In the genomic region with DNA sequence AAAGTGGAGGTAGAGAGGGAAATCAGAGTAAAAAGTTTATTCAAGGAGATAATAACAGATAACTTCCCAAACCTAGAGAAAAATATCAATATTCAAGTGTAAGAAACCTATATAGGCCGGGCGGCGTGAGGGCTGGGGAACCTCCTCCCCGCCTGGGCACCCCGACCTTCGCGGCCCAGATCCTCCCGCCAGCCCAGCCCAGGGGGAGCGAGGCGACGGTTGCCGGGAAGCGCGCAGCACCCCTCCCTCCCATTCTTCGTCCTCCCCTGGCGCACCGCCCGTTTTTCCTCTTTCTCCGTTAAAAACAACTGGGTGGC, we compare ENCODE assay signal across 10 cellular contexts. TPM values are rescaled to one million over a fixed set of nuclear protein-coding genes. Genes with fewer than 3 reads are reported as not detected.
A peak's percentile ranks its signal among the peaks of the same experiment; 100 is the strongest.
DNase-seq lines count a peak whose midpoint lies in the region; ATAC-seq lines count a peak whose summit lies in the region.
"Had no signal": no experiment of that assay in that cellular context is flagged by ENCODE, and none has a peak within 500 bp of the region (broad histone marks: within the 10 kb centered on the region; RNA-seq: fewer than 3 reads in every experiment).

No MANE protein-coding gene starts in this region.

- H3K4me3 ChIP-seq in HUES48 (ENCODE audit: low read depth, low read length): peak overlapping the region; percentile 89
- peak overlapping the region; percentile 60 for H3K4me3 ChIP-seq in iPS-11a (ENCODE audit: low read depth, low read length)
- peak overlapping the region; percentile 68 to 79 (median 75) for H3K4me3 ChIP-seq in skeletal muscle tissue (ENCODE audit: low read length in 3 of 3)

- H3K27ac ChIP-seq in HUES48 (ENCODE audit: low read depth, low read length) (peak overlapping the region; percentile 2), angular gyrus (ENCODE audit: low read depth, low read length) (peak overlapping the region; percentile 70), skeletal muscle tissue (ENCODE audit: low read depth, low read length) (no peak overlapping the region)

- H3K4me1 ChIP-seq in HUES48 (ENCODE audit: control insufficient read depth, insufficient read depth, low read length) (peaks cover 21% of the 10 kb centered on the region; the same call in 1 of the 2 replicates), skeletal muscle tissue (ENCODE audit: control insufficient read depth in 3 of 3, insufficient read depth in 3 of 3, low read length in 3 of 3) (peaks cover 7 to 13% (median 12%) of the 10 kb centered on the region in 3 donors)

- H3K9me3 ChIP-seq in HUES48 (ENCODE audit: control insufficient read depth, insufficient read depth, low read length) (peaks cover 4% of the 10 kb centered on the region; the same call in 1 of the 2 replicates), skeletal muscle tissue (ENCODE audit: control insufficient read depth in 3 of 3, low read length in 3 of 3) (no peaks in the 10 kb centered on the region)

- no peak for DNase-seq in cerebellar cortex (ENCODE audit: low spot score)
- DNase-seq in H4 (ENCODE audit: low spot score): no peak

- H3K9ac ChIP-seq in HUES48 (ENCODE audit: low read depth, low read length) (peak overlapping the region; percentile 74; the same call in 1 of the 2 replicates), skeletal muscle tissue (ENCODE audit: low read depth in 1 of 3, low read length in 3 of 3) (peak overlapping the region in 2 of 3 donors; percentile 65 to 79)

- H3K27me3 ChIP-seq in HUES48 (ENCODE audit: control insufficient read depth, insufficient read depth, low read length): peaks cover 30% of the 10 kb centered on the region
- H3K27me3 ChIP-seq in skeletal muscle tissue (ENCODE audit: control insufficient read depth in 3 of 3, insufficient read depth in 3 of 3, low read length in 3 of 3): peaks cover 3 to 11% (median 7%) of the 10 kb centered on the region in 3 donors

- H3K36me3 ChIP-seq in HUES48 (ENCODE audit: control insufficient read depth, insufficient read depth, low read length) (no peaks in the 10 kb centered on the region), skeletal muscle tissue (ENCODE audit: control insufficient read depth in 3 of 3, insufficient read depth in 3 of 3, low read length in 3 of 3) (no peaks in the 10 kb centered on the region)

- ATAC-seq in GM18909 (IDR thresholded peaks at IDR 0.05; ENCODE audit: poor library complexity, unreplicated experiment) (no peak), GM21576 (IDR thresholded peaks at IDR 0.05; ENCODE audit: unreplicated experiment) (no peak)

RNA-seq across cellular contexts. Expression of gene SFTPD, which starts 32.4 kb away (rescaled TPM):
- total RNA-seq in skeletal muscle tissue: not detected
- not detected in 2 replicates for total RNA-seq in H4 (2014; rRNA removed; shearing (Covaris generic))
- total RNA-seq: lung microvascular endothelial cell; T-helper 1 cell treated with Interleukin-12 subunit alpha and Interleukin-12 subunit beta and Interleukin-4 antibody, amounts not matched to agents 30 ng/mL and 1 ng/mL, for 36 hours had no signal
